14 cellular contexts compared by ENCODE assay signal in the genomic region with DNA sequence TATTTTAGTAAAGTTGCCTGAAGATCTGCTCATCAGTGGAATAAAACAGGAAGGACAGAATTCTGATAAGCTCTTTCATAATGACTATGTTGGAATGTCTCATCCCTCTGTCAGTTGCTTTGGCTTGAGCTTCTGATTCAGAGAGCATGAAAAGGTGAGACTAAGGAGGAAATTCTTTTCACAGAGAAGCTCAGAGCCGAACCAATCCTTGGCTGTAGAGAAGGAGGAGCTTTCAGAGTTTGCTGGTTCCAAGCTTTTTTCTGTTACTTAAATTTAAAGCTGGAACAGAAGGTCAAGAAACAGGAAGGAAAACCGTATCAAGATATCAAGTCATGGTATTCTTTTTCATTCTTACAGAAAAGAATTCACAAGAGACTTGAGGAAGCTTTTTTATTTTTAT. TPM values are rescaled to one million over a fixed set of nuclear protein-coding genes. Genes with fewer than 3 reads are reported as not detected.
DNase-seq lines count a peak whose midpoint lies in the region; ATAC-seq lines count a peak whose summit lies in the region.
"Had no signal": no experiment of that assay in that cellular context is flagged by ENCODE, and none has a peak within 500 bp of the region (broad histone marks: within the 10 kb centered on the region; RNA-seq: fewer than 3 reads in every experiment).

No MANE protein-coding gene starts in this region.

- H3K9me3 ChIP-seq in SJCRH30 (replicated peaks) = no peaks in the 10 kb centered on the region
- H3K9me3 ChIP-seq: testis had no signal

- CTCF ChIA-PET in activated CD4-positive, alpha-beta memory T cell treated with anti-CD3 and anti-CD28 coated beads for 36 hours (lab: Charles Lee) = interaction anchor here (0.8 to 13.0 kb wide), 10 partner anchors 10 to 170 kb away, joined by 3 to 240 read pairs (median 8); a partner anchor contains a TSS

- peaks cover 4% of the 10 kb centered on the region; the same call in 1 of the 2 replicates for H3K27me3 ChIP-seq in SJCRH30
- H3K27me3 ChIP-seq: testis had no signal

- POLR2A ChIA-PET in activated CD4-positive, alpha-beta memory T cell treated with anti-CD3 and anti-CD28 coated beads for 36 hours (lab: Charles Lee) = interaction anchor here (0.9 to 1.6 kb wide), 3 partner anchors 24 to 58 kb away, joined by 3 to 7 read pairs (median 3); a partner anchor contains a TSS

- no peaks in the 10 kb centered on the region for H3K36me3 Mint-ChIP-seq in activated CD4-positive, alpha-beta memory T cell treated with anti-CD3 and anti-CD28 coated beads for 36 hours

- no peak overlapping the region for H3K4me3 ChIP-seq in SJCRH30
- H3K4me3 ChIP-seq: testis had no signal

- peaks cover 12% of the 10 kb centered on the region for H3K4me1 Mint-ChIP-seq in activated CD4-positive, alpha-beta memory T cell treated with anti-CD3 and anti-CD28 coated beads for 36 hours (ENCODE audit: low read depth)

- H3K36me3 ChIP-seq in SJCRH30 = no peaks in the 10 kb centered on the region; the same call in 1 of the 2 replicates

- DNase-seq in GM03348 (ENCODE audit: low spot score) (peak; percentile 33), NCI-H226 (peak; percentile 90), caudate nucleus (lab: John Stamatoyannopoulos, UW) (peak in 2 of 61 donors; percentile 34 to 65), non-pigmented ciliary epithelial cell (ENCODE audit: low read depth) (peak; percentile 67), SJCRH30 (no peak)
- DNase-seq in activated CD4-positive, alpha-beta memory T cell treated with anti-CD3 and anti-CD28 coated beads for 36 hours = no peak
- DNase-seq: activated CD8-positive, alpha-beta memory T cell treated with anti-CD3 and anti-CD28 coated beads, Interleukin-2, amount 50 U/mL, for 4 hours; NCI-H1417 treated with DMSO at 0.1 percent for 48 hours; NCI-H69; SIG-M5; small intestine; testis had no signal

- H3K27ac ChIP-seq in caudate nucleus (ENCODE audit: low read depth, low read length) = peak overlapping the region; percentile 26
- H3K27ac ChIP-seq in SJCRH30 = no peak overlapping the region
- H3K27ac ChIP-seq: VCaP had no signal

- peaks cover 21% of the 10 kb centered on the region for H3K27me3 Mint-ChIP-seq in activated CD4-positive, alpha-beta memory T cell treated with anti-CD3 and anti-CD28 coated beads for 36 hours

- H3K9me3 Mint-ChIP-seq in activated CD4-positive, alpha-beta memory T cell treated with anti-CD3 and anti-CD28 coated beads for 36 hours = no peaks in the 10 kb centered on the region

- no peak for ATAC-seq in GM21447 (IDR thresholded peaks at IDR 0.05; ENCODE audit: unreplicated experiment)

- H3K27ac Mint-ChIP-seq in activated CD4-positive, alpha-beta memory T cell treated with anti-CD3 and anti-CD28 coated beads for 36 hours = no peak overlapping the region

- no peak overlapping the region for H3K4me3 Mint-ChIP-seq in activated CD4-positive, alpha-beta memory T cell treated with anti-CD3 and anti-CD28 coated beads for 36 hours

- no peaks in the 10 kb centered on the region for H3K4me1 ChIP-seq in SJCRH30

- intact Hi-C loops in activated CD4-positive, alpha-beta memory T cell treated with anti-CD3 and anti-CD28 coated beads for 36 hours (cut with micrococcal nuclease) = loop anchor here (5.0 kb wide), 2 partner anchors 44 to 329 kb away; a partner anchor contains a TSS

RNA-seq across cellular contexts. Expression of a gene that starts 24.0 kb away (rescaled TPM):
- 0.08 TPM in 1 of 2 replicates, not detected in the other for total RNA-seq in SJCRH30 (2014; rRNA removed; shearing (Covaris generic))
- 1 to 10 TPM; 2.3 to 2.6 TPM for total RNA-seq in activated CD4-positive, alpha-beta memory T cell treated with anti-CD3 and anti-CD28 coated beads for 36 hours

RNA-seq across cellular contexts. Expression of a gene that starts 38.3 kb away (rescaled TPM):
- total RNA-seq in SJCRH30 (2014; rRNA removed; shearing (Covaris generic)) = 51.7 and 52.2 TPM in 2 replicates
- 100 to 1,000 TPM; 215 to 225 TPM for total RNA-seq in activated CD4-positive, alpha-beta memory T cell treated with anti-CD3 and anti-CD28 coated beads for 36 hours

RNA-seq across cellular contexts. Expression of a gene that starts 45.2 kb away (rescaled TPM):
- 4.9 and 5.3 TPM in 2 replicates for total RNA-seq in SJCRH30 (2014; rRNA removed; shearing (Covaris generic))
- total RNA-seq in activated CD4-positive, alpha-beta memory T cell treated with anti-CD3 and anti-CD28 coated beads for 36 hours = 10 to 100 TPM; 15.6 to 16.6 TPM

Comparison
In these comparisons a context has a peak if more than half of its experiments do, and no peak if none do; other contexts are left out.
1. DNase-seq: peak in GM03348 (single experiment), NCI-H226 (single experiment) and non-pigmented ciliary epithelial cell (single experiment); none in SJCRH30 (0 of 2) and activated CD4-positive, alpha-beta memory T cell treated with anti-CD3 and anti-CD28 coated beads for 36 hours (single experiment).